ENCODE assay signal across 8 cellular contexts in genomic region chr3:69051796-69052566, GRCh38. TPM values are rescaled to one million over a fixed set of nuclear protein-coding genes. Genes with fewer than 3 reads are reported as not detected.
DNase-seq lines count a peak whose midpoint lies in the region; ATAC-seq and TF ChIP-seq lines count a peak whose summit lies in the region.

TMF1 (minus strand) TSS chr3:69052333; CDS start chr3:69052086, 247 bp downstream.

- H3K36me3 ChIP-seq in Peyer's patch (peaks cover 0 to 44% (median 0%) of the 10 kb centered on the region in 3 donors), heart right ventricle (peaks cover 0 to 70% (median 27%) of the 10 kb centered on the region in 9 donors), aorta (ENCODE audit: control insufficient read depth in 1 of 2, insufficient read depth in 2 of 2, low read length in 1 of 2) (peaks cover 0 to 1% of the 10 kb centered on the region in 2 donors)

- peak within 1 kb of the TSS; percentile 89 to 98 (median 94) for H3K27ac ChIP-seq in Peyer's patch
- peak within 1 kb of the TSS; percentile 82 to 98 (median 92) for H3K27ac ChIP-seq in heart right ventricle
- peak within 1 kb of the TSS; percentile 10 to 88 for H3K27ac ChIP-seq in aorta (ENCODE audit: low read depth in 1 of 2, low read length in 2 of 2)

- H3K27me3 ChIP-seq in Peyer's patch (no peaks in the 10 kb centered on the region), heart right ventricle (no peaks in the 10 kb centered on the region), aorta (ENCODE audit: control insufficient read depth in 1 of 2, insufficient read depth in 2 of 2, low read length in 1 of 2) (no peaks in the 10 kb centered on the region)

- peaks cover 0 to 33% (median 5%) of the 10 kb centered on the region in 4 donors for H3K4me1 ChIP-seq in Peyer's patch
- peaks cover 3 to 41% (median 36%) of the 10 kb centered on the region in 9 donors for H3K4me1 ChIP-seq in heart right ventricle
- H3K4me1 ChIP-seq in aorta (ENCODE audit: control insufficient read depth in 1 of 2, insufficient read depth in 2 of 2, low read length in 2 of 2): peaks cover 2 to 5% of the 10 kb centered on the region in 2 donors

- TF ChIP-seq CTCF in GM12864 (IDR thresholded peaks at IDR 0.05; ENCODE audit: low read depth, low read length, missing control alignments): no peak
- TF ChIP-seq CTCF in Peyer's patch (IDR thresholded peaks at IDR 0.05): peak in 2 of 6 experiments; percentile 22 to 34
- no peak for TF ChIP-seq CTCF in heart right ventricle (IDR thresholded peaks at IDR 0.05)

- H3K4me3 ChIP-seq in GM12864 (ENCODE audit: low read depth, low read length) (peak within 1 kb of the TSS; percentile 94), Peyer's patch (peak within 1 kb of the TSS; percentile 61 to 89 (median 72)), heart right ventricle (peak within 1 kb of the TSS; percentile 66 to 99 (median 76)), aorta (ENCODE audit: low read length in 2 of 2) (peak within 1 kb of the TSS; percentile 69 to 76)

- whole genome bisulfite sequencing in heart right ventricle, 2 donors: 0% methylated on average over 50 of the region's 50 CpGs
- WGBS in aorta, 2 donors: 1% methylated on average over 47 to 50 of the region's 50 CpGs

- peak; percentile 73 to 90 for TF ChIP-seq POLR2A in Peyer's patch (IDR thresholded peaks at IDR 0.05)

- DNase-seq in GM12864 (ENCODE audit: low read depth) (peak; percentile 99), Peyer's patch (peak; percentile 97 to 100 (median 98)), heart right ventricle (peak; percentile 98), pulmonary artery endothelial cell (ENCODE audit: low read depth, low spot score) (peak; percentile 98), aorta (peak; percentile 99 to 100), NCI-H748 treated with DMSO at 0.1 percent for 48 hours (lab: John Stamatoyannopoulos, UW) (no peak)
- DNase-seq in activated naive CD8-positive, alpha-beta T cell treated with anti-CD3 and anti-CD28 coated beads, Interleukin-2, amount 50 U/mL, for 16 hours (ENCODE audit: low read depth, low spot score): peak; percentile 97

- ATAC-seq in HG02642 (IDR thresholded peaks at IDR 0.05; ENCODE audit: poor library complexity, unreplicated experiment) (peak; percentile 97), heart right ventricle (peak; percentile 96 to 99 (median 98)), aorta (ENCODE audit: low FRiP score) (peak; percentile 99)

- intact Hi-C loops in heart right ventricle (cut with DNase I) (loop anchor here in 2 of 10 donors (2.0 to 5.0 kb wide), 2 partner anchors 27 to 40 kb away; partner anchors contain the start of gene EOGT (in 2 of the 2)), aorta (cut with DNase I) (loop anchor here (2.0 kb wide), 2 partner anchors 29 to 39 kb away; partner anchors contain the start of genes EOGT (in 1 of the 2) and UBA3 (in 1 of the 2))

- H3K9me3 ChIP-seq in Peyer's patch (no peaks in the 10 kb centered on the region), heart right ventricle (no peaks in the 10 kb centered on the region), aorta (ENCODE audit: control insufficient read depth, low read length) (no peaks in the 10 kb centered on the region)

RNA-seq across cellular contexts. Expression of gene TMF1, which starts in this region (rescaled TPM):
- total RNA-seq in Peyer's patch (10 to 100 TPM; 36.8 to 49.5 (median 47.1) TPM), heart right ventricle (10 to 100 TPM; 14.8 to 23.2 (median 21.1) TPM), pulmonary artery endothelial cell (32.2 and 36.5 TPM in 2 replicates), aorta (10 to 100 TPM; 45.6 to 52.8 TPM)
- polyA plus RNA-seq in heart right ventricle (1 to 10 TPM; 6.0 to 6.7 TPM), aorta (10 to 100 TPM in 1 of 2 donors, 1 to 10 TPM in 1; 7.4 to 14.8 TPM)
